In genomic region chr1:166379447-166379846, GRCh38 we compare ENCODE assay signal across 21 cellular contexts.
DNase-seq lines count a peak whose midpoint lies in the region; ATAC-seq lines count a peak whose summit lies in the region.
"Had no signal": no experiment of that assay in that cellular context is flagged by ENCODE, and none has a peak within 500 bp of the region (broad histone marks: within the 10 kb centered on the region; RNA-seq: fewer than 3 reads in every experiment).

No MANE protein-coding gene starts in this region.

- ATAC-seq in Right ventricle myocardium superior (ENCODE audit: poor library complexity): peak; percentile 96
- no peak for ATAC-seq in GM21447 (IDR thresholded peaks at IDR 0.05; ENCODE audit: unreplicated experiment)
- ATAC-seq in GM21390 (IDR thresholded peaks at IDR 0.05; ENCODE audit: unreplicated experiment): no peak
- ATAC-seq: HepG2, sciatic nerve, upper lobe of right lung had no signal

- peak; percentile 13 for DNase-seq in Ammon's horn (ENCODE audit: low spot score)
- peak; percentile 19 for DNase-seq in RKO (ENCODE audit: low spot score)
- DNase-seq in Right ventricle myocardium superior: peak; percentile 39
- DNase-seq in myocyte (ENCODE audit: low read depth): peak; percentile 41
- DNase-seq in SKM-1 treated with dmso at 0.1 percent for 144 hours (lab: John Stamatoyannopoulos, UW; ENCODE audit: unreplicated experiment): no peak
- no peak for DNase-seq in NOMO-1 treated with DMSO at 0.1 percent for 48 hours (lab: John Stamatoyannopoulos, UW; ENCODE audit: unreplicated experiment)
- DNase-seq: activated CD4-positive, alpha-beta T cell treated with anti-CD3 and anti-CD28 coated beads, Interleukin-2, amount 50 U/mL, for 4 hours; activated CD8-positive, alpha-beta memory T cell treated with anti-CD3 and anti-CD28 coated beads, Interleukin-2, amount 50 U/mL, for 48 hours; colonic mucosa; GDM1; NCI-H1092 treated with DMSO at 0.1 percent for 48 hours; NCI-H1930; NCI-H226; ovary; PC-9; stimulated activated CD8-positive, alpha-beta memory T cell treated with anti-CD3 and anti-CD28 coated beads, Interleukin-4, amount 100 ng/mL, for 48 hours; upper lobe of right lung had no signal

- intact Hi-C loops in Right ventricle myocardium superior (cut with DNase I): no loop called here

Comparison
In these comparisons a context has a peak if more than half of its experiments do, and no peak if none do; other contexts are left out.
1. DNase-seq: peak in Ammon's horn (single experiment), RKO (single experiment), Right ventricle myocardium superior (single experiment) and myocyte (single experiment); none in SKM-1 treated with dmso at 0.1 percent for 144 hours (single experiment) and NOMO-1 treated with DMSO at 0.1 percent for 48 hours (single experiment).